In genomic region chr5:179166886-179167841, GRCh38 we compare ENCODE assay signal across 8 cellular contexts.
DNase-seq lines count a peak whose midpoint lies in the region; ATAC-seq and TF ChIP-seq lines count a peak whose summit lies in the region.

No MANE protein-coding gene starts in this region.

- no peaks in the 10 kb centered on the region for H3K9me2 ChIP-seq in Karpas-422 (replicated peaks; ENCODE audit: insufficient read depth, low read length)

- POLR2A ChIA-PET in activated CD8-positive, alpha-beta T cell treated with anti-CD3 and anti-CD28 coated beads for 36 hours (lab: Charles Lee), result no interaction called here

- H3K27ac ChIP-seq in Karpas-422 (ENCODE audit: low read length), result no peak overlapping the region
- no peak overlapping the region for H3K27ac ChIP-seq in effector memory CD4-positive, alpha-beta T cell (ENCODE audit: insufficient read depth, low read length, poor library complexity, severe bottlenecking)

- peak; percentile 93 for TF ChIP-seq CTCF in activated CD8-positive, alpha-beta T cell treated with anti-CD3 and anti-CD28 coated beads for 36 hours (IDR thresholded peaks at IDR 0.05)

- no peak overlapping the region for H3K4me2 ChIP-seq in Karpas-422 (ENCODE audit: low read depth, low read length, poor library complexity, severe bottlenecking)

- intact Hi-C loops in activated CD8-positive, alpha-beta T cell treated with anti-CD3 and anti-CD28 coated beads for 36 hours (cut with micrococcal nuclease), result no loop called here

- no peaks in the 10 kb centered on the region for H3K27me3 ChIP-seq in Karpas-422 (ENCODE audit: low read length)
- H3K27me3 ChIP-seq in effector memory CD4-positive, alpha-beta T cell (replicated peaks; ENCODE audit: control insufficient read depth, insufficient read depth, low read length, poor library complexity, severe bottlenecking), result no peaks in the 10 kb centered on the region

- CTCF ChIA-PET in activated CD8-positive, alpha-beta T cell treated with anti-CD3 and anti-CD28 coated beads for 36 hours (lab: Charles Lee), result interaction anchor here (0.6 to 4.5 kb wide), 11 partner anchors 9 to 456 kb away, joined by 3 to 32 read pairs (median 4); partner anchors contain the start of gene ZNF354C

- no peak overlapping the region for H3K4me3 ChIP-seq in Karpas-422 (ENCODE audit: low read length)
- peak overlapping the region; percentile 31 for H3K4me3 ChIP-seq in effector memory CD4-positive, alpha-beta T cell (ENCODE audit: insufficient read depth, low read depth, low read length, poor library complexity, severe bottlenecking)

- DNase-seq in NCI-H748 (lab: John Stamatoyannopoulos, UW; ENCODE audit: unreplicated experiment), result peak; percentile 49
- DNase-seq in NCI-H748 treated with DMSO at 0.1 percent for 48 hours (lab: John Stamatoyannopoulos, UW), result no peak
- peak; percentile 81 for DNase-seq in Karpas-422
- peak; percentile 77 for DNase-seq in activated CD8-positive, alpha-beta T cell treated with anti-CD3 and anti-CD28 coated beads for 36 hours
- DNase-seq in effector memory CD4-positive, alpha-beta T cell, result peak in 2 of 3 donors; percentile 8 to 23
- DNase-seq in mesenteric fat pad (ENCODE audit: low spot score), result peak; percentile 90
- peak; percentile 33 for DNase-seq in stimulated activated CD8-positive, alpha-beta memory T cell treated with anti-CD3 and anti-CD28 coated beads, Interleukin-15, amount 100 ng/mL, for 1 hour (ENCODE audit: low read depth)

- no peaks in the 10 kb centered on the region for H3K79me2 ChIP-seq in Karpas-422 (ENCODE audit: low read length)

- H2AFZ ChIP-seq in Karpas-422 (ENCODE audit: low read length), result no peak overlapping the region

- H4K20me1 ChIP-seq in Karpas-422 (ENCODE audit: insufficient read depth, low read depth, low read length), result 0 out of 2 replicates have a peak, but pooled peaks cover 4% of the 10 kb centered on the region

- no peak overlapping the region for H3K4me3 Mint-ChIP-seq in activated CD8-positive, alpha-beta T cell treated with anti-CD3 and anti-CD28 coated beads for 36 hours

- no peaks in the 10 kb centered on the region for H3K9me3 Mint-ChIP-seq in activated CD8-positive, alpha-beta T cell treated with anti-CD3 and anti-CD28 coated beads for 36 hours

- peaks cover 9% of the 10 kb centered on the region for H3K4me1 ChIP-seq in Karpas-422 (ENCODE audit: low read length)
- H3K4me1 ChIP-seq in effector memory CD4-positive, alpha-beta T cell (ENCODE audit: control insufficient read depth, insufficient read depth, low read length, poor library complexity, severe bottlenecking), result peaks cover 6% of the 10 kb centered on the region

- H3K4me1 Mint-ChIP-seq in activated CD8-positive, alpha-beta T cell treated with anti-CD3 and anti-CD28 coated beads for 36 hours (ENCODE audit: low read depth), result peaks cover 3% of the 10 kb centered on the region

- H3K9ac ChIP-seq in Karpas-422 (ENCODE audit: low read length), result no peak overlapping the region

- H3K36me3 ChIP-seq in Karpas-422 (ENCODE audit: insufficient read depth, low read length), result no peaks in the 10 kb centered on the region
- no peaks in the 10 kb centered on the region for H3K36me3 ChIP-seq in effector memory CD4-positive, alpha-beta T cell (ENCODE audit: control insufficient read depth, insufficient read depth, low read length)

- no peaks in the 10 kb centered on the region for H3K9me3 ChIP-seq in Karpas-422 (ENCODE audit: low read length)
- no peaks in the 10 kb centered on the region for H3K9me3 ChIP-seq in effector memory CD4-positive, alpha-beta T cell (ENCODE audit: control insufficient read depth, low read length)

- peaks cover 6% of the 10 kb centered on the region for H3K27me3 Mint-ChIP-seq in activated CD8-positive, alpha-beta T cell treated with anti-CD3 and anti-CD28 coated beads for 36 hours

- H3K27ac Mint-ChIP-seq in activated CD8-positive, alpha-beta T cell treated with anti-CD3 and anti-CD28 coated beads for 36 hours, result no peak overlapping the region

- no peaks in the 10 kb centered on the region for H3K36me3 Mint-ChIP-seq in activated CD8-positive, alpha-beta T cell treated with anti-CD3 and anti-CD28 coated beads for 36 hours (ENCODE audit: low read depth)

- ATAC-seq in activated CD8-positive, alpha-beta T cell treated with anti-CD3 and anti-CD28 coated beads for 36 hours, result peak; percentile 95
- ATAC-seq in GM18517 (IDR thresholded peaks at IDR 0.05; ENCODE audit: unreplicated experiment), result no peak
